ENCODE assay signal across 1 cellular context in the genomic region with DNA sequence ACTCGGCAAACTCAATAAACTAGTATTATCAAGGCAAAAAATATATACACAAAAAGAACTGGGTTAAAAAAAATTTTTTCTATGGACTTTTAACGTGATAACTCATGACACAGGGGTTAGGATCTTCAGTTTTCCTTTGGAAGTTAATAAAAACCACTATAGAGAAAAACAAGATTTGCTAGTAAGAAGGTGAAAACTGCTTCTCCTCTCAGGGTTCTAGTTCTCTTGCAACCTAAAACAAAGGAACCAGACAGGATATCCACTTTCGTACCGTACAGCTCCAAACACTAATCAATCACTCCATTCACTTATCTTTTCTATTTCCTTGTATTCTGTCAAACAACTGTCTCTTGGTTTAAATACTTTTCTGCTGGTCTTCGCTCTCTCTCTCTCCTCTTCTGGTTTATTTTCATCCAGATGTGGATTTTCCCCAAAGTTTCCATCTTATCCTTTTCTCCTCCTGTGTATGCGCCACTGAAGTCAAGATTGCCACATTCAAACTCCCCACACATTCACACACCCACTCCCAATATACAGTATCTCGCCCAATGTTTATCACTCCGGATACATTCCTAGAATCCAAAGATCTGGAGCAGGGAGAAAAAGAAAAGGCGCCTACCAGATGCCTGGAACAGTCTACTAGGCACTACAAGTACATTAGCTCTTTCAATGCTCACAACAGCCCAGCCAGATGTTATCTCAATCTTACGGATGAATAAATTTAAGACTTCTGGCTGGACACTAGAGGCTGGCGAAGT.
TF ChIP-seq lines count a peak whose summit lies in the region.

No MANE protein-coding gene starts in this region.

TF ChIP-seq in HEK293T, 16 proteins besides CTCF, POLR2A, EP300 and RAD21 (continued from another document):
- no peak for TF ChIP-seq PKNOX1 (IDR thresholded peaks at IDR 0.05)
